29 cellular contexts compared by ENCODE assay signal in the genomic region with DNA sequence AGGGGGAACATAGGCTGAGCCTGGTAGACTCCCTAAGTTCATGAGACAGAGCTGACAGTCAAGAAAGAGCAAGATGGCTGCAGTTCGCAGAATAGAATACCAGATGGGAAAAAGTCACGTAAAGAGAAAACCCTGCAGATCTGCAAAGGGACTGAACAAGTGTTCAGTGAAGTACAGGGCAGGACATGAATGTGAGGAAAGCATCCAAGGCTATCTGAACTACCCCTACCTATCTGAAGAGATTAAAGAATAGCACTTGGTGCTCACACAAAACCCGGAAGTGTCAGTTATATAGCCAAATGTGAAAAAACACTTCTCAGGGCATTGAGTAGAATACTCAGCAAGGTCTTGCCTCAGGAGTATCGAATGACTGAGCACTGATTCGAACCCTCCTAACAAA. TPM values are rescaled to one million over a fixed set of nuclear protein-coding genes. Genes with fewer than 3 reads are reported as not detected.
"Had no signal": no experiment of that assay in that cellular context is flagged by ENCODE, and none has a peak within 500 bp of the region (broad histone marks: within the 10 kb centered on the region; RNA-seq: fewer than 3 reads in every experiment).

No MANE protein-coding gene starts in this region.

- H3K27ac ChIP-seq: ascending aorta, KMS-11, PC-9, RWPE1, SJCRH30, SK-N-MC, WERI-Rb-1 had no signal

- H3K4me1 ChIP-seq: ascending aorta, SJCRH30 had no signal

- H2AFZ ChIP-seq: PC-9 had no signal

- DNase-seq: activated CD4-positive, alpha-beta T cell treated with anti-CD3 and anti-CD28 coated beads, Interleukin-2, amount 10 ng/mL, durations not matched to agents 24 days and 14 days; activated CD4-positive, alpha-beta T cell treated with anti-CD3 and anti-CD28 coated beads, Interleukin-2, amount 50 U/mL, for 4 hours; activated CD8-positive, alpha-beta T cell treated with anti-CD3 and anti-CD28 coated beads for 36 hours; activated effector memory CD4-positive, alpha-beta T cell treated with anti-CD3 and anti-CD28 coated beads, Interleukin-2, amount 50 U/mL, for 16 hours; activated naive CD4-positive, alpha-beta T cell treated with Interleukin-2 at 50 U/mL for 16 hours; activated naive CD8-positive, alpha-beta T cell treated with anti-CD3 and anti-CD28 coated beads, Interleukin-2, amount 10 ng/mL, durations not matched to agents 7 days and 5 days; activated T-cell treated with anti-CD3 and anti-CD28 coated beads, Interleukin-2, amount 50 U/mL, for 1 hour; activated T-cell treated with anti-CD3 and anti-CD28 coated beads, Interleukin-2, amount 50 U/mL, for 72 hours; amygdala; caudate nucleus; cerebellar nuclear complex; MM.1S; NCI-H1092 treated with DMSO at 0.1 percent for 48 hours; NCI-H1417; NCI-H1694; NCI-H1930; NCI-H345; NCI-H524 treated with DMSO at 0.1 percent for 48 hours; PC-9; SHP77; SJCRH30; T1000; WERI-Rb-1 had no signal

- H3K4me3 ChIP-seq: ascending aorta, PC-9, SJCRH30, SK-N-MC had no signal

- ATAC-seq: activated CD8-positive, alpha-beta T cell treated with anti-CD3 and anti-CD28 coated beads for 36 hours; activated T-cell treated with anti-CD3 and anti-CD28 coated beads, Interleukin-2, amount 50 U/mL, for 72 hours; activated T-helper 17 cell treated with anti-CD3 and anti-CD28 coated beads, Interleukin-2, amount 50 U/mL, for 72 hours had no signal

- H3K27me3 ChIP-seq: ascending aorta, SJCRH30 had no signal

- H3K9me3 ChIP-seq: ascending aorta, SJCRH30 had no signal

- H3K4me2 ChIP-seq: KMS-11, PC-9 had no signal

- H3K9ac ChIP-seq: KMS-11 had no signal

RNA-seq across cellular contexts. Expression of gene HCLS1, which starts 44.8 kb away (rescaled TPM):
- total RNA-seq: LHCN-M2 had no signal
